Comparison of ENCODE assay signal across 34 cellular contexts in the genomic region with DNA sequence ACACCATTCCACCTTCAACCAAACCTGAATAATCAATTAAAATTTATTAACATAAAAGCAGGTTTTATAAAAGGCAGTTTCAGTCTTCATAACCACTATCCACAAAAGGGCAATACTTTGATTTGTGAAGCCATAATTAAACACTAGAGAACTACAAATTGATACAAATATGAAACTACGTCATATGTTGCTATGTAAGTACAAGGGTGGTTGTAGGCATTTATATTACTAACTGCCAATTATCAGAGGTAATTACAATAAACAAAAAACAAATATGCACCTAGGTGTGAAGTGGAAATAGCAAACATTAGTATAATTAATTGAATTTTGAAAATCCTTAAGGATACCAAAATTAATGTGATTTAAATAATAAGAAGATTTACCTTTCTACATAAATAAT.
"Had no signal": no experiment of that assay in that cellular context is flagged by ENCODE, and none has a peak within 500 bp of the region (broad histone marks: within the 10 kb centered on the region; RNA-seq: fewer than 3 reads in every experiment).

No MANE protein-coding gene starts in this region.

- H3K27ac ChIP-seq: adrenal gland, ascending aorta, body of pancreas, brain microvascular endothelial cell, breast epithelium, cardiac muscle cell had no signal

- H3K27me3 ChIP-seq: adrenal gland, ascending aorta, body of pancreas, brain microvascular endothelial cell, breast epithelium, cardiac muscle cell had no signal

- ATAC-seq: activated naive CD4-positive, alpha-beta T cell treated with anti-CD3 and anti-CD28 coated beads, Interleukin-2, amount 50 U/mL, for 72 hours; activated naive CD8-positive, alpha-beta T cell treated with anti-CD3 and anti-CD28 coated beads, Interleukin-2, amount 50 U/mL, for 24 hours; activated T-cell treated with anti-CD3 and anti-CD28 coated beads, Interleukin-2, amount 50 U/mL, for 4 hours; activated T-cell treated with anti-CD3 and anti-CD28 coated beads, Interleukin-2, amount 50 U/mL, for 72 hours; activated T-helper 17 cell treated with anti-CD3 and anti-CD28 coated beads, Interleukin-2, amount 50 U/mL, for 72 hours; body of pancreas had no signal

- H3K4me3 ChIP-seq: adrenal gland, ascending aorta, body of pancreas, breast epithelium, cardiac muscle cell had no signal

- H3K9me3 ChIP-seq: adrenal gland, ascending aorta, body of pancreas, breast epithelium had no signal

- H3K36me3 ChIP-seq: adrenal gland, ascending aorta, brain microvascular endothelial cell, breast epithelium, cardiac muscle cell had no signal

- FAIRE-seq: astrocyte, bronchial epithelial cell had no signal

- H3K4me1 ChIP-seq: adrenal gland, ascending aorta, body of pancreas, breast epithelium had no signal

- DNase-seq: activated effector memory CD4-positive, alpha-beta T cell treated with anti-CD3 and anti-CD28 coated beads, Interleukin-2, amount 50 U/mL, for 16 hours; activated effector memory CD4-positive, alpha-beta T cell treated with Interleukin-2 at 50 U/mL for 16 hours; activated gamma-delta T cell; activated gamma-delta T cell treated with Interleukin-2 at 50 U/mL for 16 hours; activated naive CD4-positive, alpha-beta T cell; activated naive CD4-positive, alpha-beta T cell treated with anti-CD3 and anti-CD28 coated beads for 36 hours; activated naive CD4-positive, alpha-beta T cell treated with anti-CD3 and anti-CD28 coated beads, Interleukin-2, amount 10 ng/mL, durations not matched to agents 7 days and 5 days; activated naive CD4-positive, alpha-beta T cell treated with anti-CD3 and anti-CD28 coated beads, Interleukin-2, amount 50 U/mL, for 16 hours; activated naive CD4-positive, alpha-beta T cell treated with Interleukin-2 at 50 U/mL for 16 hours; activated naive CD8-positive, alpha-beta T cell treated with anti-CD3 and anti-CD28 coated beads for 36 hours; activated naive CD8-positive, alpha-beta T cell treated with anti-CD3 and anti-CD28 coated beads, Interleukin-2, amount 10 ng/mL, durations not matched to agents 7 days and 5 days; activated naive CD8-positive, alpha-beta T cell treated with anti-CD3 and anti-CD28 coated beads, Interleukin-2, amount 50 U/mL, for 24 hours; activated T-cell treated with anti-CD3 and anti-CD28 coated beads, Interleukin-2, amount 50 U/mL, for 1 hour; activated T-cell treated with anti-CD3 and anti-CD28 coated beads, Interleukin-2, amount 50 U/mL, for 24 hours; activated T-cell treated with anti-CD3 and anti-CD28 coated beads, Interleukin-2, amount 50 U/mL, for 4 hours; activated T-cell treated with anti-CD3 and anti-CD28 coated beads, Interleukin-2, amount 50 U/mL, for 48 hours; activated T-cell treated with anti-CD3 and anti-CD28 coated beads, Interleukin-2, amount 50 U/mL, for 72 hours; adrenal gland; amniotic stem cell; amygdala; anterior cingulate cortex; aorta; body of pancreas; brain microvascular endothelial cell; caudate nucleus; central memory CD4-positive, alpha-beta T cell; cerebellar nuclear complex had no signal
